In genomic region chr5:172736524-172737135, GRCh38 we compare ENCODE assay signal across 1 cellular context.
TF ChIP-seq lines count a peak whose summit lies in the region.

No MANE protein-coding gene starts in this region.

TF ChIP-seq in IMR-90, 13 proteins besides CTCF, POLR2A, EP300 and RAD21:
- TF ChIP-seq RCOR1 (IDR thresholded peaks at IDR 0.05; ENCODE audit: insufficient replicate concordance, low read length), result no peak
- TF ChIP-seq USF2 (IDR thresholded peaks at IDR 0.05; ENCODE audit: low read depth, low read length), result no peak
- TF ChIP-seq, protein P1, sequence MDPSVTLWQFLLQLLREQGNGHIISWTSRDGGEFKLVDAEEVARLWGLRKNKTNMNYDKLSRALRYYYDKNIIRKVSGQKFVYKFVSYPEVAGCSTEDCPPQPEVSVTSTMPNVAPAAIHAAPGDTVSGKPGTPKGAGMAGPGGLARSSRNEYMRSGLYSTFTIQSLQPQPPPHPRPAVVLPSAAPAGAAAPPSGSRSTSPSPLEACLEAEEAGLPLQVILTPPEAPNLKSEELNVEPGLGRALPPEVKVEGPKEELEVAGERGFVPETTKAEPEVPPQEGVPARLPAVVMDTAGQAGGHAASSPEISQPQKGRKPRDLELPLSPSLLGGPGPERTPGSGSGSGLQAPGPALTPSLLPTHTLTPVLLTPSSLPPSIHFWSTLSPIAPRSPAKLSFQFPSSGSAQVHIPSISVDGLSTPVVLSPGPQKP (IDR thresholded peaks at IDR 0.05; ENCODE audit: borderline replicate concordance, low read depth, low read length), result no peak
- no peak for TF ChIP-seq BHLHE40 (IDR thresholded peaks at IDR 0.05; ENCODE audit: low read depth, low read length)
- TF ChIP-seq RFX5 (IDR thresholded peaks at IDR 0.05; ENCODE audit: low read depth, low read length), result no peak
- TF ChIP-seq SMC3 (IDR thresholded peaks at IDR 0.05; ENCODE audit: low read depth, low read length), result no peak
- TF ChIP-seq FOS (IDR thresholded peaks at IDR 0.05; ENCODE audit: low read depth, low read length), result no peak
- no peak for TF ChIP-seq MXI1 (IDR thresholded peaks at IDR 0.05; ENCODE audit: borderline replicate concordance, low read depth, low read length)
- no peak for TF ChIP-seq MAFK (IDR thresholded peaks at IDR 0.05; ENCODE audit: low read depth, low read length)
- TF ChIP-seq MAZ (IDR thresholded peaks at IDR 0.05; ENCODE audit: borderline replicate concordance, low read depth, low read length), result no peak
- TF ChIP-seq CHD1 (IDR thresholded peaks at IDR 0.05; ENCODE audit: low read depth, low read length), result no peak
- no peak for TF ChIP-seq CEBPB (IDR thresholded peaks at IDR 0.05; ENCODE audit: low read depth, low read length)
- no peak for TF ChIP-seq NFE2L2 (IDR thresholded peaks at IDR 0.05; ENCODE audit: low read depth, low read length)
